ENCODE assay signal across 8 cellular contexts in the genomic region with DNA sequence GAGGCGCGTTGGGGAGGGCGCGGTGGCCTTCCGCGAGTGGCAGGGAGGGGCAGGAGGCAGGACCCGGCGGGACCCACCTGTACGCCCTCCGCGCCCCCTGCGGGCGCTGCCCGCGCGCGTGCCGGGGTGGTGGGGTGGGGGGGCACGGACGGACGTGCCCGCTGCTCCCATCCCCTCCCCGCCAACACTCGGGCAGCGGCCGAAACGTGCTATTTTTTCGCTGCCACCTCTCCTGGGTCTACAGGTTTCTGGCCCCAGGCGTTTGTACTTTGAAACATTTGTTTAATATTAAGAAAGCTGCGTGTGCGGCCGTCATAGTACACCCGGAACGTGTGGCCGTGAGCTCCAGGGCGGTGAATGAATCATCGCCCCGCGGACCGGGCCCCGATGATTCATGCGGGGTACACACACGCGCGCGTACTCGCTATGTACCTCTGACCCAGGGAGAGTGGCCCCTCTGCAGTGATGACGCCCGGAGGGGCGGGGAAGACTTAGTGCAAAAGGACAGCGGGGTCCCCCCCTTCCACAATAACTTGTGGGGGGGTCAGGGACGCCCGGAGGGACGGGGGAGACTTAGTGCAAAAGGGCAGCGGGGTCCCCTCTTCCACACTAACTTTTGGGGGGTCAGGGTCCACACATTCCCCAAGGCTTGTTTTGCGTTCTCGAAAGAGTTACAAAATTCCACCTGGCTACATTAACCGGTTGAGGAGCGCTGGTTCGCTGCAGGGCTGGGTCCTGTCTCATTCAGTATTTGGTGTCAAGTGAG. TPM values are rescaled to one million over a fixed set of nuclear protein-coding genes. Genes with fewer than 3 reads are reported as not detected.
DNase-seq lines count a peak whose midpoint lies in the region; ATAC-seq and TF ChIP-seq lines count a peak whose summit lies in the region.

No MANE protein-coding gene starts in this region.

- no peaks in the 10 kb centered on the region for H3K9me2 ChIP-seq in Karpas-422 (replicated peaks; ENCODE audit: insufficient read depth, low read length)

- peak overlapping the region; percentile 93 for H3K27ac ChIP-seq in CD8-positive, alpha-beta T cell (ENCODE audit: low read depth, low read length)
- H3K27ac ChIP-seq in Karpas-422 (ENCODE audit: low read length) = no peak overlapping the region
- H3K27ac ChIP-seq in left lung = peak overlapping the region; percentile 88 to 92

- no peak for TF ChIP-seq CTCF in CD8-positive, alpha-beta T cell (IDR thresholded peaks at IDR 0.05)
- TF ChIP-seq CTCF in left lung (IDR thresholded peaks at IDR 0.05) = no peak

- H3K4me2 ChIP-seq in Karpas-422 (ENCODE audit: low read depth, low read length, poor library complexity, severe bottlenecking) = peak overlapping the region; percentile 65

- DNase-seq in CD8-positive, alpha-beta T cell = peak in 6 of 7 experiments; percentile 13 to 81 (median 64)
- DNase-seq in Karpas-422 = peak; percentile 37
- DNase-seq in activated CD4-positive, alpha-beta T cell treated with anti-CD3 and anti-CD28 coated beads, Interleukin-2, amount 50 U/mL, for 1 hour = peak; percentile 72
- DNase-seq in cortex of kidney (lab: John Stamatoyannopoulos, UW) = peak; percentile 14
- DNase-seq in left lung = peak; percentile 76 to 88
- DNase-seq in stimulated activated CD4-positive, alpha-beta T cell treated with anti-CD3 and anti-CD28 coated beads, Interleukin-2, amount 100 ng/mL, for 48 hours = peak; percentile 45 to 59
- DNase-seq in NCI-H345 (lab: John Stamatoyannopoulos, UW) = no peak

- no peaks in the 10 kb centered on the region for H4K20me1 ChIP-seq in Karpas-422 (ENCODE audit: insufficient read depth, low read depth, low read length)

- intact Hi-C loops in CD8-positive, alpha-beta T cell (cut with DNase I, micrococcal nuclease) = loop anchor here (1.0 to 10.0 kb wide), 13 partner anchors 35 to 1683 kb away; partner anchors contain the start of genes PCGF5 (in 2 of the 2), BTAF1 (in 1 of the 2), CPEB3 (in 1 of the 2) and EXOC6 (in 1 of the 2)
- intact Hi-C loops in left lung (cut with DNase I) = no loop called here

- no peaks in the 10 kb centered on the region for H3K9me3 ChIP-seq in CD8-positive, alpha-beta T cell (ENCODE audit: low read length)
- H3K9me3 ChIP-seq in Karpas-422 (ENCODE audit: low read length) (no peaks in the 10 kb centered on the region), left lung (no peaks in the 10 kb centered on the region)

- H3K4me1 Mint-ChIP-seq in CD8-positive, alpha-beta T cell (ENCODE audit: low read depth) = peaks cover 63% of the 10 kb centered on the region

- H3K27ac Mint-ChIP-seq in CD8-positive, alpha-beta T cell = peak overlapping the region; percentile 99

- no peaks in the 10 kb centered on the region for H3K27me3 ChIP-seq in CD8-positive, alpha-beta T cell (ENCODE audit: insufficient read depth, low read length)
- H3K27me3 ChIP-seq in Karpas-422 (ENCODE audit: low read length) (no peaks in the 10 kb centered on the region), left lung (peaks cover 0 to 22% of the 10 kb centered on the region in 2 donors)

- peak overlapping the region; percentile 28; the same call in 1 of the 2 replicates for H2AFZ ChIP-seq in Karpas-422 (ENCODE audit: low read length)

- no peaks in the 10 kb centered on the region for H3K36me3 ChIP-seq in CD8-positive, alpha-beta T cell (ENCODE audit: insufficient read depth, low read length)
- H3K36me3 ChIP-seq in Karpas-422 (ENCODE audit: insufficient read depth, low read length) = no peaks in the 10 kb centered on the region
- H3K36me3 ChIP-seq in left lung = no peaks in the 10 kb centered on the region

- peaks cover 18% of the 10 kb centered on the region for H3K36me3 Mint-ChIP-seq in CD8-positive, alpha-beta T cell

- H3K9me3 Mint-ChIP-seq in CD8-positive, alpha-beta T cell = peaks cover 7% of the 10 kb centered on the region

- H3K27me3 Mint-ChIP-seq in CD8-positive, alpha-beta T cell (ENCODE audit: low read depth) = no peaks in the 10 kb centered on the region

- H3K4me1 ChIP-seq in CD8-positive, alpha-beta T cell (ENCODE audit: insufficient read depth, low read length) = peaks cover 22% of the 10 kb centered on the region
- H3K4me1 ChIP-seq in Karpas-422 (ENCODE audit: low read length) (peaks cover 4% of the 10 kb centered on the region; the same call in 1 of the 2 replicates), left lung (peaks cover 0 to 15% of the 10 kb centered on the region in 2 donors)

- peak overlapping the region; percentile 67 for H3K9ac ChIP-seq in Karpas-422 (ENCODE audit: low read length)

- H3K4me3 Mint-ChIP-seq in CD8-positive, alpha-beta T cell = peak overlapping the region; percentile 93

- H3K79me2 ChIP-seq in Karpas-422 (ENCODE audit: low read length) = no peaks in the 10 kb centered on the region

- CTCF ChIA-PET in CD8-positive, alpha-beta T cell (lab: Charles Lee) = interaction anchor here (0.6 to 4.2 kb wide), 7 partner anchors 37 to 247 kb away, joined by 3 to 32 read pairs (median 3); no protein-coding TSS in a partner anchor

- ATAC-seq in CD8-positive, alpha-beta T cell = peak; percentile 32
- peak; percentile 29 for ATAC-seq in GM21619 (IDR thresholded peaks at IDR 0.05; ENCODE audit: unreplicated experiment)
- peak; percentile 78 for ATAC-seq in left lung

- peak overlapping the region; percentile 80 for H3K4me3 ChIP-seq in CD8-positive, alpha-beta T cell (ENCODE audit: low read depth, low read length)
- H3K4me3 ChIP-seq in Karpas-422 (ENCODE audit: low read length) (peak overlapping the region; percentile 64), left lung (peak overlapping the region; percentile 74 to 88)

- POLR2A ChIA-PET in CD8-positive, alpha-beta T cell (lab: Charles Lee) = interaction anchor here (0.6 to 4.0 kb wide), 19 partner anchors 8 to 1437 kb away, joined by 3 to 45 read pairs (median 4); partner anchors contain the start of genes PCGF5, RPP30 and TNKS2

RNA-seq across cellular contexts. Expression of gene PCGF5, which starts 56.6 kb away (rescaled TPM):
- total RNA-seq in CD8-positive, alpha-beta T cell = 10 to 100 TPM; 67.5 to 70.7 TPM
- 1.3 and 4.0 TPM in 2 replicates for total RNA-seq in Karpas-422 (2014; rRNA removed; shearing (Covaris generic); ENCODE audit: low replicate concordance)
- total RNA-seq in left lung = 10 to 100 TPM; 33.3 to 47.2 TPM

Comparison
In these comparisons a context has a peak if more than half of its experiments do, and no peak if none do; other contexts are left out.
1. intact Hi-C loops: an anchor here in CD8-positive, alpha-beta T cell (1.0 to 10.0 kb wide); none called in left lung.